In genomic region chr1:33335020-33335419, GRCh38 we compare ENCODE assay signal across 1 cellular context.
TF ChIP-seq lines count a peak whose summit lies in the region.

No MANE protein-coding gene starts in this region.

TF ChIP-seq in HepG2, 621 proteins besides CTCF, POLR2A, EP300 and RAD21 (continued from another document):
- TF ChIP-seq ZBTB44 (CRISPR knock-in tag; IDR thresholded peaks at IDR 0.05) = no peak
TF ChIP-seq in HepG2: peak in this region for 2.
